Comparison of ENCODE assay signal across 11 cellular contexts in genomic region chr9:89878687-89879086, GRCh38.
A peak's percentile ranks its signal among the peaks of the same experiment; 100 is the strongest.
DNase-seq lines count a peak whose midpoint lies in the region; ATAC-seq and TF ChIP-seq lines count a peak whose summit lies in the region.
"Had no signal": no experiment of that assay in that cellular context is flagged by ENCODE, and none has a peak within 500 bp of the region (broad histone marks: within the 10 kb centered on the region; RNA-seq: fewer than 3 reads in every experiment).

No MANE protein-coding gene starts in this region.

- no peak for TF ChIP-seq CTCF in heart right ventricle (IDR thresholded peaks at IDR 0.05)
- no peak for TF ChIP-seq CTCF in gastrocnemius medialis (IDR thresholded peaks at IDR 0.05 in 4 of 5, conservative IDR thresholded peaks at IDR 0.05 in 1 of 5)
- TF ChIP-seq CTCF in colonic mucosa (IDR thresholded peaks at IDR 0.05), result no peak

- H3K9ac ChIP-seq in colonic mucosa (ENCODE audit: low read depth in 2 of 2, low read length in 2 of 2), result no peak overlapping the region

- H3K36me3 ChIP-seq in heart right ventricle (no peaks in the 10 kb centered on the region), gastrocnemius medialis (no peaks in the 10 kb centered on the region), colonic mucosa (no peaks in the 10 kb centered on the region)

- in situ Hi-C loops in gastrocnemius medialis (cut with MboI; ENCODE audit: low sequenced_read_pairs in 4 of 4), result loop anchor here (25.0 kb wide), 1 partner anchor 266 kb away; the partner anchor contains the start of gene GADD45G (in 4 of the 4)

- peak; percentile 54 to 70 for TF ChIP-seq POLR2A in gastrocnemius medialis (IDR thresholded peaks at IDR 0.05)

- H3K27ac ChIP-seq in heart right ventricle (peak overlapping the region; percentile 64 to 89 (median 80)), gastrocnemius medialis (peak overlapping the region; percentile 82 to 96 (median 90)), colonic mucosa (no peak overlapping the region)

- H3K4me3 ChIP-seq in heart right ventricle (no peak overlapping the region), gastrocnemius medialis (no peak overlapping the region), colonic mucosa (no peak overlapping the region)

- intact Hi-C loops in heart right ventricle (cut with DNase I) (loop anchor here in 4 of 10 donors (2.0 to 10.0 kb wide), 8 partner anchors 119 to 276 kb away; partner anchors contain the start of gene GADD45G (in 2 of the 4)), gastrocnemius medialis (cut with DNase I; ENCODE audit: low total_unique reads) (loop anchor here (5.0 to 10.0 kb wide), 6 partner anchors 126 to 1544 kb away; partner anchors contain the start of genes CKS2, NFIL3 and SECISBP2), colonic mucosa (cut with DNase I) (no loop called here)

- DNase-seq in LHCN-M2 (ENCODE audit: low read depth) (peak; percentile 31), NCI-H69 (lab: John Stamatoyannopoulos, UW) (peak; percentile 94), heart right ventricle (peak; percentile 80), gastrocnemius medialis (peak; percentile 93 to 98), colonic mucosa (no peak), activated gamma-delta T cell treated with Interleukin-2 at 50 U/mL for 16 hours (no peak), GM19240 (ENCODE audit: insufficient read length, low spot score) (no peak)
- DNase-seq: activated T-cell treated with anti-CD3 and anti-CD28 coated beads, Interleukin-2, amount 50 U/mL, for 72 hours; DND-41; stimulated activated CD4-positive, alpha-beta T cell treated with anti-CD3 and anti-CD28 coated beads, Interleukin-15, amount 100 ng/mL, for 24 hours had no signal

- H3K4me1 ChIP-seq in heart right ventricle (peaks cover 11 to 61% (median 46%) of the 10 kb centered on the region in 9 donors), gastrocnemius medialis (peaks cover 59 to 66% of the 10 kb centered on the region in 2 donors), colonic mucosa (no peaks in the 10 kb centered on the region)

- WGBS in heart right ventricle, 2 donors, result 38 to 46% methylated on average over 6 of the region's 6 CpGs

- H3K27me3 ChIP-seq in heart right ventricle (no peaks in the 10 kb centered on the region), gastrocnemius medialis (no peaks in the 10 kb centered on the region), colonic mucosa (no peaks in the 10 kb centered on the region)

- ATAC-seq in heart right ventricle (peak; percentile 59 to 92 (median 86)), gastrocnemius medialis (peak; percentile 80 to 86), GM19467 (IDR thresholded peaks at IDR 0.05; ENCODE audit: unreplicated experiment) (no peak)
- ATAC-seq: activated T-cell treated with anti-CD3 and anti-CD28 coated beads, Interleukin-2, amount 50 U/mL, for 72 hours had no signal

- H3K9me3 ChIP-seq in heart right ventricle (no peaks in the 10 kb centered on the region), gastrocnemius medialis (no peaks in the 10 kb centered on the region), colonic mucosa (no peaks in the 10 kb centered on the region)

Comparison
In these comparisons a context has a peak if more than half of its experiments do, and no peak if none do; other contexts are left out.
1. DNase-seq: peak in LHCN-M2 (single experiment), NCI-H69 (single experiment), heart right ventricle (2 of 2) and gastrocnemius medialis (2 of 2); none in colonic mucosa (single experiment), activated gamma-delta T cell treated with Interleukin-2 at 50 U/mL for 16 hours (single experiment) and GM19240 (single experiment).